In genomic region chr4:2807571-2807970, GRCh38 we compare ENCODE assay signal across 20 cellular contexts. TPM values are rescaled to one million over a fixed set of nuclear protein-coding genes. Genes with fewer than 3 reads are reported as not detected.
DNase-seq lines count a peak whose midpoint lies in the region; ATAC-seq and TF ChIP-seq lines count a peak whose summit lies in the region.
"Had no signal": no experiment of that assay in that cellular context is flagged by ENCODE, and none has a peak within 500 bp of the region (broad histone marks: within the 10 kb centered on the region; RNA-seq: fewer than 3 reads in every experiment).

No MANE protein-coding gene starts in this region.

- H3K36me3 ChIP-seq in upper lobe of right lung = no peaks in the 10 kb centered on the region
- H3K36me3 ChIP-seq: Peyer's patch had no signal

- CTCF ChIA-PET in activated CD4-positive, alpha-beta T cell treated with anti-CD3 and anti-CD28 coated beads, Interleukin-2, amount 10 ng/mL, durations not matched to agents 7 days and 5 days (lab: Charles Lee) = interaction anchor here (1.0 kb wide), 1 partner anchor 10 kb away, joined by 3 read pairs; no protein-coding TSS in a partner anchor

- POLR2A ChIA-PET in activated CD4-positive, alpha-beta T cell treated with anti-CD3 and anti-CD28 coated beads, Interleukin-2, amount 10 ng/mL, durations not matched to agents 7 days and 5 days (lab: Charles Lee) = no interaction called here

- H3K4me1 Mint-ChIP-seq in activated T-cell treated with anti-CD3 and anti-CD28 coated beads, Interleukin-2, amount 50 U/mL, for 24 hours (ENCODE audit: low read depth) = peaks cover 8% of the 10 kb centered on the region
- peaks cover 73 to 92% (median 83%) of the 10 kb centered on the region in 3 donors for H3K4me1 Mint-ChIP-seq in naive B cell
- H3K4me1 Mint-ChIP-seq in activated CD4-positive, alpha-beta T cell treated with anti-CD3 and anti-CD28 coated beads, Interleukin-2, amount 10 ng/mL, durations not matched to agents 7 days and 5 days = peaks cover 15% of the 10 kb centered on the region

- H3K27ac ChIP-seq in upper lobe of right lung = peak overlapping the region; percentile 85
- H3K27ac ChIP-seq: A549 had no signal

- no peak overlapping the region for H3K4me3 ChIP-seq in upper lobe of right lung
- H3K4me3 ChIP-seq: A549, Peyer's patch had no signal

- peak overlapping the region; percentile 2 for H3K27ac Mint-ChIP-seq in activated T-cell treated with anti-CD3 and anti-CD28 coated beads, Interleukin-2, amount 50 U/mL, for 24 hours
- peak overlapping the region; percentile 95 to 98 (median 97) for H3K27ac Mint-ChIP-seq in naive B cell
- H3K27ac Mint-ChIP-seq in activated CD4-positive, alpha-beta T cell treated with anti-CD3 and anti-CD28 coated beads, Interleukin-2, amount 10 ng/mL, durations not matched to agents 7 days and 5 days = no peak overlapping the region
- H3K27ac Mint-ChIP-seq: natural killer cell treated with Interleukin-12 subunit alpha and Interleukin-12 subunit beta and Interleukin-15 and Interleukin-18, amount 100 ng/mL, for 72 hours had no signal

- H3K4me1 ChIP-seq in upper lobe of right lung = peaks cover 83% of the 10 kb centered on the region
- H3K4me1 ChIP-seq: A549 had no signal

- peaks cover 8% of the 10 kb centered on the region for H3K36me3 Mint-ChIP-seq in activated T-cell treated with anti-CD3 and anti-CD28 coated beads, Interleukin-2, amount 50 U/mL, for 24 hours (ENCODE audit: low read depth)
- no peaks in the 10 kb centered on the region for H3K36me3 Mint-ChIP-seq in naive B cell
- H3K36me3 Mint-ChIP-seq in activated CD4-positive, alpha-beta T cell treated with anti-CD3 and anti-CD28 coated beads, Interleukin-2, amount 10 ng/mL, durations not matched to agents 7 days and 5 days (ENCODE audit: low read depth) = peaks cover 5% of the 10 kb centered on the region
- H3K36me3 Mint-ChIP-seq: natural killer cell treated with Interleukin-12 subunit alpha and Interleukin-12 subunit beta and Interleukin-15 and Interleukin-18, amount 100 ng/mL, for 72 hours had no signal

- H3K9me3 Mint-ChIP-seq in activated T-cell treated with anti-CD3 and anti-CD28 coated beads, Interleukin-2, amount 50 U/mL, for 24 hours = no peaks in the 10 kb centered on the region
- H3K9me3 Mint-ChIP-seq in naive B cell = no peaks in the 10 kb centered on the region
- no peaks in the 10 kb centered on the region for H3K9me3 Mint-ChIP-seq in activated CD4-positive, alpha-beta T cell treated with anti-CD3 and anti-CD28 coated beads, Interleukin-2, amount 10 ng/mL, durations not matched to agents 7 days and 5 days
- H3K9me3 Mint-ChIP-seq: natural killer cell treated with Interleukin-12 subunit alpha and Interleukin-12 subunit beta and Interleukin-15 and Interleukin-18, amount 100 ng/mL, for 72 hours had no signal

- intact Hi-C loops in upper lobe of right lung (cut with DNase I) = no loop called here

- DNase-seq in activated T-cell treated with anti-CD3 and anti-CD28 coated beads, Interleukin-2, amount 50 U/mL, for 24 hours = no peak
- DNase-seq in activated T-cell treated with anti-CD3 and anti-CD28 coated beads, Interleukin-2, amount 50 U/mL, for 48 hours = no peak
- DNase-seq in naive B cell (no peak), upper lobe of right lung (no peak), NCI-H1092 treated with DMSO at 0.1 percent for 48 hours (lab: John Stamatoyannopoulos, UW) (no peak)
- DNase-seq in activated CD4-positive, alpha-beta T cell treated with anti-CD3 and anti-CD28 coated beads, Interleukin-2, amount 10 ng/mL, durations not matched to agents 7 days and 5 days = no peak
- no peak for DNase-seq in effector CD4-positive, alpha-beta T cell
- DNase-seq: activated CD8-positive, alpha-beta memory T cell treated with anti-CD3 and anti-CD28 coated beads, Interleukin-2, amount 50 U/mL, for 4 hours; activated effector memory CD4-positive, alpha-beta T cell treated with Interleukin-2 at 50 U/mL for 16 hours; amniotic stem cell; Calu3; H7; NCI-H446 treated with DMSO at 0.1 percent for 48 hours; stimulated activated CD4-positive, alpha-beta T cell treated with anti-CD3 and anti-CD28 coated beads, Interleukin-1b, Interleukin-23, amount 100 ng/mL, for 48 hours; stimulated activated naive CD4-positive, alpha-beta T cell had no signal

- H3K27me3 ChIP-seq in upper lobe of right lung = no peaks in the 10 kb centered on the region
- H3K27me3 ChIP-seq: dorsolateral prefrontal cortex, Peyer's patch had no signal

- ATAC-seq in esophagus mucosa = peak; percentile 7
- no peak for ATAC-seq in naive B cell (ENCODE audit: low read depth in 2 of 2)
- no peak for ATAC-seq in upper lobe of right lung
- ATAC-seq: A549; natural killer cell treated with Interleukin-12 subunit alpha and Interleukin-12 subunit beta and Interleukin-15 and Interleukin-18, amount 100 ng/mL, for 72 hours had no signal

- H3K9me3 ChIP-seq in upper lobe of right lung = no peaks in the 10 kb centered on the region
- H3K9me3 ChIP-seq: A549, Peyer's patch had no signal

- no peak for TF ChIP-seq CTCF in upper lobe of right lung (IDR thresholded peaks at IDR 0.05)

- H3K27me3 Mint-ChIP-seq in activated T-cell treated with anti-CD3 and anti-CD28 coated beads, Interleukin-2, amount 50 U/mL, for 24 hours = no peaks in the 10 kb centered on the region
- no peaks in the 10 kb centered on the region for H3K27me3 Mint-ChIP-seq in naive B cell
- no peaks in the 10 kb centered on the region for H3K27me3 Mint-ChIP-seq in activated CD4-positive, alpha-beta T cell treated with anti-CD3 and anti-CD28 coated beads, Interleukin-2, amount 10 ng/mL, durations not matched to agents 7 days and 5 days
- H3K27me3 Mint-ChIP-seq: natural killer cell treated with Interleukin-12 subunit alpha and Interleukin-12 subunit beta and Interleukin-15 and Interleukin-18, amount 100 ng/mL, for 72 hours had no signal

- H3K4me3 Mint-ChIP-seq in activated T-cell treated with anti-CD3 and anti-CD28 coated beads, Interleukin-2, amount 50 U/mL, for 24 hours = no peak overlapping the region
- H3K4me3 Mint-ChIP-seq in naive B cell = peak overlapping the region; percentile 56 to 93 (median 84)
- no peak overlapping the region for H3K4me3 Mint-ChIP-seq in activated CD4-positive, alpha-beta T cell treated with anti-CD3 and anti-CD28 coated beads, Interleukin-2, amount 10 ng/mL, durations not matched to agents 7 days and 5 days
- H3K4me3 Mint-ChIP-seq: natural killer cell treated with Interleukin-12 subunit alpha and Interleukin-12 subunit beta and Interleukin-15 and Interleukin-18, amount 100 ng/mL, for 72 hours had no signal

RNA-seq across cellular contexts. Expression of gene SH3BP2, which starts 14.7 kb away (rescaled TPM):
- total RNA-seq in esophagus mucosa = 32.6 TPM
- 10 to 100 TPM; 14.3 to 91.1 (median 28.7) TPM for polyA plus RNA-seq in naive B cell (ENCODE audit: low read depth in 6 of 6)
- total RNA-seq in upper lobe of right lung = 99.0 TPM
- 10 to 100 TPM; 69.3 to 78.2 TPM for total RNA-seq in activated CD4-positive, alpha-beta T cell treated with anti-CD3 and anti-CD28 coated beads, Interleukin-2, amount 10 ng/mL, durations not matched to agents 7 days and 5 days

RNA-seq across cellular contexts. Expression of gene ADD1, which starts 36.1 kb away (rescaled TPM):
- total RNA-seq in esophagus mucosa (133 TPM), upper lobe of right lung (286 TPM)
- polyA plus RNA-seq in naive B cell (ENCODE audit: low read depth in 6 of 6) = 100 to 1,000 TPM; 325 to 440 (median 349) TPM
- 100 to 1,000 TPM; 264 to 266 TPM for total RNA-seq in activated CD4-positive, alpha-beta T cell treated with anti-CD3 and anti-CD28 coated beads, Interleukin-2, amount 10 ng/mL, durations not matched to agents 7 days and 5 days

RNA-seq across cellular contexts. Expression of gene TNIP2, which starts 51.4 kb away (rescaled TPM):
- total RNA-seq in esophagus mucosa (25.1 TPM), upper lobe of right lung (43.4 TPM)
- 10 to 100 TPM; 25.4 to 36.2 (median 35.3) TPM for polyA plus RNA-seq in naive B cell (ENCODE audit: low read depth in 6 of 6)
- total RNA-seq in activated CD4-positive, alpha-beta T cell treated with anti-CD3 and anti-CD28 coated beads, Interleukin-2, amount 10 ng/mL, durations not matched to agents 7 days and 5 days = 10 to 100 TPM; 35.0 to 43.6 TPM

Comparison
In these comparisons a context has a peak if more than half of its experiments do, and no peak if none do; other contexts are left out.
1. H3K4me3 Mint-ChIP-seq: peak in naive B cell (8 of 8); none in activated T-cell treated with anti-CD3 and anti-CD28 coated beads, Interleukin-2, amount 50 U/mL, for 24 hours (single experiment) and activated CD4-positive, alpha-beta T cell treated with anti-CD3 and anti-CD28 coated beads, Interleukin-2, amount 10 ng/mL, durations not matched to agents 7 days and 5 days (single experiment).